17 cellular contexts compared by ENCODE assay signal in the genomic region with DNA sequence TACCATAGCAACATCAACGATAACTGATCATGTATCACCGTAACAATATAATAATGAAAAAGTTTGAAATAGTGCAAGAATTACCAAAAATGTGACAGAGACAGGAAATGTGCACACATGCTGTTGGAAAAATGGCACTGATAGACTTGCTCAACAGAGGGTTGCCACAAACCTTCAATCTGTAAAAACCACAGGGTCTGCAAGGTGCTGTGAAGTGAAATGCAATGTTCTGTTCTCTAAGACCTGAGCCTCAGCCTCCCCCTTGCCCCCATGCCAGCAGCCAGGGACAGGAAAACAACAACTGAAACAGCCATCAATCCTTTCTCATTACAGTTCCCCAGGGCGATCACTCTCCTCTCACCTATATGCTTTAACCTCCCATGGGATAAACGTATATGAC.
DNase-seq lines count a peak whose midpoint lies in the region; ATAC-seq and TF ChIP-seq lines count a peak whose summit lies in the region.
"Had no signal": no experiment of that assay in that cellular context is flagged by ENCODE, and none has a peak within 500 bp of the region (broad histone marks: within the 10 kb centered on the region; RNA-seq: fewer than 3 reads in every experiment).

No MANE protein-coding gene starts in this region.

- in situ Hi-C loops in ACHN (cut with HindIII; ENCODE audit: low pct_ligation_motif_present, low pct_unique_long_range_greater_than_20kb, low sequenced_read_pairs): no loop called here

- no peak overlapping the region for H3K9ac ChIP-seq in DND-41 (ENCODE audit: low read depth, low read length)

- TF ChIP-seq CTCF in CD8-positive, alpha-beta T cell (IDR thresholded peaks at IDR 0.05): no peak
- no peak for TF ChIP-seq CTCF in DND-41 (IDR thresholded peaks at IDR 0.05; ENCODE audit: borderline replicate concordance, extremely low read depth, low read length, poor library complexity, severe bottlenecking)

- POLR2A ChIA-PET in CD8-positive, alpha-beta T cell (lab: Charles Lee): no interaction called here

- H3K79me2 ChIP-seq in DND-41 (ENCODE audit: insufficient read depth, low read length): no peaks in the 10 kb centered on the region

- CTCF ChIA-PET in CD8-positive, alpha-beta T cell (lab: Charles Lee): no interaction called here

- no peak for DNase-seq in CD8-positive, alpha-beta T cell
- DNase-seq in DND-41 (no peak), T-helper 17 cell (no peak), hippocampal formation (lab: John Stamatoyannopoulos, UW) (no peak), ACHN (no peak), LoVo (ENCODE audit: low spot score) (no peak)
- DNase-seq in central memory CD8-positive, alpha-beta T cell (ENCODE audit: low spot score in 2 of 2): no peak
- DNase-seq: AML-193; CD4-positive, alpha-beta T cell; DMS153; DMS79; GF-D8; HCEC 1CT; IMR-90 had no signal

- H3K4me1 Mint-ChIP-seq in CD8-positive, alpha-beta T cell (ENCODE audit: low read depth): peaks cover 29% of the 10 kb centered on the region
- H3K4me1 Mint-ChIP-seq in T-helper 17 cell: peaks cover 18% of the 10 kb centered on the region
- H3K4me1 Mint-ChIP-seq in central memory CD8-positive, alpha-beta T cell: peaks cover 20% of the 10 kb centered on the region

- no peak overlapping the region for H3K4me3 ChIP-seq in CD8-positive, alpha-beta T cell (ENCODE audit: low read depth, low read length)
- H3K4me3 ChIP-seq in DND-41 (ENCODE audit: low read depth in 1 of 2, low read length in 2 of 2): no peak overlapping the region
- H3K4me3 ChIP-seq: GM23338 had no signal

- H3K9me3 Mint-ChIP-seq in CD8-positive, alpha-beta T cell: no peaks in the 10 kb centered on the region
- H3K9me3 Mint-ChIP-seq in central memory CD8-positive, alpha-beta T cell: no peaks in the 10 kb centered on the region
- H3K9me3 Mint-ChIP-seq: CD4-positive, alpha-beta T cell; GM23338 had no signal

- ATAC-seq in CD8-positive, alpha-beta T cell: no peak
- peak; percentile 53; the same call in 2 of the 3 replicates for ATAC-seq in DND-41 (ENCODE audit: insufficient read depth, low read depth)
- no peak for ATAC-seq in T-helper 17 cell
- no peak for ATAC-seq in central memory CD8-positive, alpha-beta T cell (replicated peaks; ENCODE audit: extremely low read depth, poor library complexity, severe bottlenecking)
- ATAC-seq: GM23338 had no signal

- H2AFZ ChIP-seq in DND-41 (ENCODE audit: low read depth, low read length): no peak overlapping the region
- H2AFZ ChIP-seq: GM23338 had no signal

- no peak overlapping the region for H3K27ac ChIP-seq in CD8-positive, alpha-beta T cell (ENCODE audit: low read depth, low read length)
- H3K27ac ChIP-seq in DND-41 (ENCODE audit: low read length): no peak overlapping the region
- H3K27ac ChIP-seq: C4-2B, HL-60 had no signal

- no peaks in the 10 kb centered on the region for H3K27me3 ChIP-seq in CD8-positive, alpha-beta T cell (ENCODE audit: insufficient read depth, low read length)
- H3K27me3 ChIP-seq in DND-41 (ENCODE audit: insufficient read depth, low read length, poor library complexity): no peaks in the 10 kb centered on the region

- no peaks in the 10 kb centered on the region for H3K36me3 ChIP-seq in CD8-positive, alpha-beta T cell (ENCODE audit: insufficient read depth, low read length)
- peaks cover 42% of the 10 kb centered on the region for H3K36me3 ChIP-seq in DND-41 (ENCODE audit: insufficient read depth, low read length)

- intact Hi-C loops in CD8-positive, alpha-beta T cell (cut with DNase I, micrococcal nuclease): no loop called here

- 0 out of 2 replicates have a peak, but pooled peaks cover 2% of the 10 kb centered on the region for H4K20me1 ChIP-seq in DND-41 (ENCODE audit: insufficient read depth, low read length)

- H3K27ac Mint-ChIP-seq in CD8-positive, alpha-beta T cell: peak overlapping the region; percentile 69
- peak overlapping the region; percentile 9 for H3K27ac Mint-ChIP-seq in T-helper 17 cell
- H3K27ac Mint-ChIP-seq in central memory CD8-positive, alpha-beta T cell (ENCODE audit: low read depth): peak overlapping the region; percentile 66
- H3K27ac Mint-ChIP-seq: GM23338 had no signal

- no peaks in the 10 kb centered on the region for H3K9me3 ChIP-seq in CD8-positive, alpha-beta T cell (ENCODE audit: low read length)
- H3K9me3 ChIP-seq in DND-41 (ENCODE audit: insufficient read depth, low read length, severe bottlenecking) (no peaks in the 10 kb centered on the region), T-helper 17 cell (ENCODE audit: control insufficient read depth, low read length, poor library complexity, severe bottlenecking) (no peaks in the 10 kb centered on the region)

- H3K4me3 Mint-ChIP-seq in CD8-positive, alpha-beta T cell: no peak overlapping the region
- no peak overlapping the region for H3K4me3 Mint-ChIP-seq in T-helper 17 cell
- H3K4me3 Mint-ChIP-seq in central memory CD8-positive, alpha-beta T cell: no peak overlapping the region
- H3K4me3 Mint-ChIP-seq: CD4-positive, alpha-beta T cell; GM23338 had no signal

- H3K27me3 Mint-ChIP-seq in CD8-positive, alpha-beta T cell (ENCODE audit: low read depth): no peaks in the 10 kb centered on the region
- H3K27me3 Mint-ChIP-seq in T-helper 17 cell: no peaks in the 10 kb centered on the region
- H3K27me3 Mint-ChIP-seq in central memory CD8-positive, alpha-beta T cell: no peaks in the 10 kb centered on the region
- H3K27me3 Mint-ChIP-seq: CD4-positive, alpha-beta T cell had no signal

- H3K4me1 ChIP-seq in CD8-positive, alpha-beta T cell (ENCODE audit: insufficient read depth, low read length): no peaks in the 10 kb centered on the region
- H3K4me1 ChIP-seq in DND-41 (ENCODE audit: insufficient read depth, low read length): no peaks in the 10 kb centered on the region

- no peak overlapping the region for H3K4me2 ChIP-seq in DND-41 (ENCODE audit: insufficient read depth, low read length)
- H3K4me2 ChIP-seq: GM23338 had no signal

- H3K36me3 Mint-ChIP-seq in CD8-positive, alpha-beta T cell: peaks cover 53% of the 10 kb centered on the region
- H3K36me3 Mint-ChIP-seq in T-helper 17 cell (ENCODE audit: low read depth): peaks cover 19% of the 10 kb centered on the region
- peaks cover 25% of the 10 kb centered on the region for H3K36me3 Mint-ChIP-seq in central memory CD8-positive, alpha-beta T cell (ENCODE audit: insufficient read depth)

Comparison
In these comparisons a context has a peak if more than half of its experiments do, and no peak if none do; other contexts are left out.
1. H3K27ac Mint-ChIP-seq: peak in every context shown above with its lines; median percentile 69 in CD8-positive, alpha-beta T cell; 66 in central memory CD8-positive, alpha-beta T cell; 9 in T-helper 17 cell.